8 cellular contexts compared by ENCODE assay signal in genomic region chr1:28437924-28438699, GRCh38.
DNase-seq lines count a peak whose midpoint lies in the region; ATAC-seq, FAIRE-seq and TF ChIP-seq lines count a peak whose summit lies in the region.

No MANE protein-coding gene starts in this region.

- DNase-seq in BE2C (peak; percentile 54), GM19239 (ENCODE audit: insufficient read length, low spot score) (no peak), NCI-H69 (lab: John Stamatoyannopoulos, UW) (peak; percentile 8), cardiac fibroblast (ENCODE audit: low read depth in 2 of 2) (peak; percentile 97), kidney epithelial cell (ENCODE audit: low read depth) (peak; percentile 95), smooth muscle cell of the brain vasculature (ENCODE audit: low read depth, low spot score) (peak; percentile 70), DMS79 treated with DMSO at 0.1 percent for 48 hours (lab: John Stamatoyannopoulos, UW) (no peak)

- H3K4me3 ChIP-seq in BE2C (ENCODE audit: low read depth, low read length) (peak overlapping the region; percentile 31; the same call in 1 of the 2 replicates), cardiac fibroblast (replicated peaks in 1 of 2; ENCODE audit: low read depth in 2 of 2, low read length in 2 of 2) (peak overlapping the region; percentile 24 to 35), kidney epithelial cell (ENCODE audit: low read depth, low read length) (peak overlapping the region; percentile 0)

- H3K27me3 ChIP-seq in BE2C (no peaks in the 10 kb centered on the region), kidney epithelial cell (ENCODE audit: control insufficient read depth, insufficient read depth, low read length) (no peaks in the 10 kb centered on the region)

- peaks cover 4% of the 10 kb centered on the region; the same call in 1 of the 2 replicates for H3K4me1 ChIP-seq in BE2C

- no peaks in the 10 kb centered on the region for H3K9me3 ChIP-seq in BE2C

- no peak for TF ChIP-seq CTCF in BE2C (IDR thresholded peaks at IDR 0.05; ENCODE audit: low read depth, low read length)
- no peak for TF ChIP-seq CTCF in cardiac fibroblast (IDR thresholded peaks at IDR 0.05; ENCODE audit: low read depth, low read length)
- TF ChIP-seq CTCF in kidney epithelial cell (IDR thresholded peaks at IDR 0.05; ENCODE audit: insufficient read depth, low read length, poor library complexity, severe bottlenecking), result no peak

- H3K36me3 ChIP-seq in BE2C, result no peaks in the 10 kb centered on the region
- H3K36me3 ChIP-seq in kidney epithelial cell (ENCODE audit: control insufficient read depth, insufficient read depth, low read length), result no peaks in the 10 kb centered on the region

- peak; percentile 94 for FAIRE-seq in GM19239 (lab: Jason Lieb, UNC)

- ATAC-seq in GM18511 (IDR thresholded peaks at IDR 0.05; ENCODE audit: unreplicated experiment), result no peak

Comparison
In these comparisons a context has a peak if more than half of its experiments do, and no peak if none do; other contexts are left out.
1. DNase-seq: peak in BE2C (single experiment), NCI-H69 (single experiment), cardiac fibroblast (2 of 2), kidney epithelial cell (single experiment) and smooth muscle cell of the brain vasculature (single experiment); none in GM19239 (single experiment) and DMS79 treated with DMSO at 0.1 percent for 48 hours (single experiment).
2. Peak in every context shown above with its lines, with median percentiles within 50 percentile points of each other: H3K4me3 ChIP-seq.